ENCODE assay signal across 10 cellular contexts in the genomic region with DNA sequence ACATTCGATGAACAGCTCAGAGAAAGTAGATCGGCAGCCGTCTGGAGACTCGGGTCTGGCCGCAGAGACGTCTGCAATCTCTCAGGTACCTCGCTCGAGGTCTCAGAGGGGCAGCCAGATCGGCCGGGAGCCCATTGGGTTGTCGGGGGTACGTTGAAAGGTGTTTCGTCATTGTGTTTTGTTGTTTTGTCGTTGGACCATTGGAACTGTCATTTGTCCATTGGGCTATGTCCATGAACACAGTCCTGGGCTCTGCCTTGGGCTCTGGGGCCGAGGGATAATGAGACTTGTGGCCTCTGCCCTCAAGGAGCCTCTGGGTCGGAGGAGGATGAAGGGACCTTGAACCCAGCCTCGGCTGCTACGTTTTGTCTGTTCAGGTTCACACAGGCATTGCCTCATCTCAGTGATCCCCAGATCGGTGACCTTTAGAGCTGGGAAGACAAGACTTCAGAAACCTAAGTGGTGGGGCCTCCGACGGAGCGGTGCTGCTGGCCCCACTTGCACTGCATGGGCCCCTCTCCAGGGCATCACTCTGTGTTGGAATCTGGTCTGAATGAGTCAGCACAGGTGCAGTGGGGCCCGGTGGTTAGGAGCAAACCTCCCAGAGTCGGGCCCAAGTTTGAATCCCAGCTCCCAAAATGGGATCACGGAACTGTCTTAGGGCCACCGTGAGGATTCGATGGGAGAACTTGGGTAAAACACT.
"Had no signal": no experiment of that assay in that cellular context is flagged by ENCODE, and none has a peak within 500 bp of the region (broad histone marks: within the 10 kb centered on the region; RNA-seq: fewer than 3 reads in every experiment).

No MANE protein-coding gene starts in this region.

- H3K4me3 ChIP-seq: right lobe of liver had no signal

- H3K36me3 Mint-ChIP-seq: T-cell had no signal

- H3K27ac ChIP-seq: epithelial cell of prostate, testis, WERI-Rb-1 had no signal

- H3K4me3 Mint-ChIP-seq: activated CD8-positive, alpha-beta T cell treated with anti-CD3 and anti-CD28 coated beads, Interleukin-2, amount 10 ng/mL, durations not matched to agents 7 days and 5 days; central memory CD8-positive, alpha-beta T cell; mesothelial cell of epicardium; T-cell had no signal

- H3K27me3 Mint-ChIP-seq: central memory CD8-positive, alpha-beta T cell; naive B cell; T-cell had no signal

- H3K27me3 ChIP-seq: right lobe of liver, testis had no signal

- DNase-seq: cortex of kidney had no signal

- H3K27ac Mint-ChIP-seq: activated CD8-positive, alpha-beta T cell treated with anti-CD3 and anti-CD28 coated beads, Interleukin-2, amount 10 ng/mL, durations not matched to agents 7 days and 5 days had no signal

- H3K9me3 ChIP-seq: right lobe of liver, testis had no signal

- H3K9me3 Mint-ChIP-seq: central memory CD8-positive, alpha-beta T cell; mesothelial cell of epicardium; naive B cell; T-cell had no signal

- H3K36me3 ChIP-seq: right lobe of liver had no signal
